Comparison of ENCODE assay signal across 2 cellular contexts in genomic region chr16:75329933-75330332, GRCh38.
TF ChIP-seq lines count a peak whose summit lies in the region.

No MANE protein-coding gene starts in this region.

TF ChIP-seq in SK-N-SH treated with all-trans-retinoic acid at 6 μM for 48 hours, 23 proteins besides CTCF, POLR2A, EP300 and RAD21 (continued from another document):
- TF ChIP-seq POU6F1 (CRISPR knock-in tag; IDR thresholded peaks at IDR 0.05; ENCODE audit: borderline replicate concordance, low read depth) (no peak), GLIS3 (CRISPR knock-in tag; IDR thresholded peaks at IDR 0.05) (no peak), ZFP3 (CRISPR knock-in tag; IDR thresholded peaks at IDR 0.05) (no peak), PPARA (CRISPR knock-in tag; IDR thresholded peaks at IDR 0.05; ENCODE audit: borderline replicate concordance) (no peak), RARB (CRISPR knock-in tag; IDR thresholded peaks at IDR 0.05) (no peak), OSR1 (CRISPR knock-in tag; IDR thresholded peaks at IDR 0.05) (no peak), TOX (CRISPR knock-in tag; IDR thresholded peaks at IDR 0.05; ENCODE audit: borderline replicate concordance) (no peak), ZNF565 (CRISPR knock-in tag; conservative IDR thresholded peaks at IDR 0.05; ENCODE audit: low read depth) (no peak)

TF ChIP-seq in WTC11, 78 proteins besides CTCF, POLR2A, EP300 and RAD21 (continued from another document):
- TF ChIP-seq, protein P1, sequence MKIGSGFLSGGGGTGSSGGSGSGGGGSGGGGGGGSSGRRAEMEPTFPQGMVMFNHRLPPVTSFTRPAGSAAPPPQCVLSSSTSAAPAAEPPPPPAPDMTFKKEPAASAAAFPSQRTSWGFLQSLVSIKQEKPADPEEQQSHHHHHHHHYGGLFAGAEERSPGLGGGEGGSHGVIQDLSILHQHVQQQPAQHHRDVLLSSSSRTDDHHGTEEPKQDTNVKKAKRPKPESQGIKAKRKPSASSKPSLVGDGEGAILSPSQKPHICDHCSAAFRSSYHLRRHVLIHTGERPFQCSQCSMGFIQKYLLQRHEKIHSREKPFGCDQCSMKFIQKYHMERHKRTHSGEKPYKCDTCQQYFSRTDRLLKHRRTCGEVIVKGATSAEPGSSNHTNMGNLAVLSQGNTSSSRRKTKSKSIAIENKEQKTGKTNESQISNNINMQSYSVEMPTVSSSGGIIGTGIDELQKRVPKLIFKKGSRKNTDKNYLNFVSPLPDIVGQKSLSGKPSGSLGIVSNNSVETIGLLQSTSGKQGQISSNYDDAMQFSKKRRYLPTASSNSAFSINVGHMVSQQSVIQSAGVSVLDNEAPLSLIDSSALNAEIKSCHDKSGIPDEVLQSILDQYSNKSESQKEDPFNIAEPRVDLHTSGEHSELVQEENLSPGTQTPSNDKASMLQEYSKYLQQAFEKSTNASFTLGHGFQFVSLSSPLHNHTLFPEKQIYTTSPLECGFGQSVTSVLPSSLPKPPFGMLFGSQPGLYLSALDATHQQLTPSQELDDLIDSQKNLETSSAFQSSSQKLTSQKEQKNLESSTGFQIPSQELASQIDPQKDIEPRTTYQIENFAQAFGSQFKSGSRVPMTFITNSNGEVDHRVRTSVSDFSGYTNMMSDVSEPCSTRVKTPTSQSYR (CRISPR knock-in tag; IDR thresholded peaks at IDR 0.05) = no peak
- TF ChIP-seq ZNF219 (CRISPR knock-in tag; IDR thresholded peaks at IDR 0.05; ENCODE audit: borderline replicate concordance) = no peak
- TF ChIP-seq, protein P2, sequence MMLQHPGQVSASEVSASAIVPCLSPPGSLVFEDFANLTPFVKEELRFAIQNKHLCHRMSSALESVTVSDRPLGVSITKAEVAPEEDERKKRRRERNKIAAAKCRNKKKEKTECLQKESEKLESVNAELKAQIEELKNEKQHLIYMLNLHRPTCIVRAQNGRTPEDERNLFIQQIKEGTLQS (CRISPR knock-in tag; conservative IDR thresholded peaks at IDR 0.05) = no peak
